In the genomic region with DNA sequence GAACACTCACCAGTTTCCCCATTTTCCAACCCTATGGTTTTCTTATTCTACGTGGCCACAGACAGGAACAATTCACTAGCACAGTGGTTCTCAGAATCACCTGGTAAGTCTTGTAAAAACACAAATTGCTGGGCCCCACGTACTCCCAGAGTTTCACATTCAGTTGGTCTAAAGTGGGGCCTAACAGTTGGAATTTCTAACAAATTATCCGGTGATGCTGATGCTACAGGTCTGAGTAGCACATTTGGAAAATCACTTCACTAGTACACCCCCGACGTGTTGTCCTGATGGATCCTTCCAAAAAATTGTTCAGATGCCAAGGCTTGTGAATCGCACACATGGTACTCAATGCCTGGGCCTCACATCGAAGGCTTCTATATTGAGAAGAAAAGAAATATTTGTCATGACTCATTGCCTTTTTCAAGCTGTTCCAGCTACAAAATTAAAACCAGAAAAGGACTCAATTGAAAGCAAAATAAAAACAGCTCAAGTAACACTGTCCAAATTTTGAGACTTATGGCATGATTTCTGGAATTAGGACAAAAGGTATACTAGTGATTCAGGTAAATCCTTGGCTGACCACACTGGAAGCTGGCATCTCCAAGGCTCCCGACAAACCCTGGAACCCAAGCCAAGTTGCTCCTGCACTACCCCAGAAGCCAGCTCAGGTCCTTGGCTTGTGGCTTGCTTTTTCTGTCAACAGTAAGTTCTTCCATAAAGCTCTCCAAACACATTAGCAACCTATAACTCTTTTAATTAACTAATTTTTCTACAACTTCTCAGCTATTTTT, we compare ENCODE assay signal across 8 cellular contexts. TPM values are rescaled to one million over a fixed set of nuclear protein-coding genes. Genes with fewer than 3 reads are reported as not detected.
DNase-seq lines count a peak whose midpoint lies in the region; ATAC-seq and TF ChIP-seq lines count a peak whose summit lies in the region.

No MANE protein-coding gene starts in this region.

- TF ChIP-seq CTCF in BJ (IDR thresholded peaks at IDR 0.05; ENCODE audit: insufficient read depth, low read depth, low read length) (no peak), breast epithelium (IDR thresholded peaks at IDR 0.05) (no peak)

- H3K36me3 ChIP-seq in BJ (ENCODE audit: control insufficient read depth, insufficient read depth, low read length) = no peaks in the 10 kb centered on the region
- H3K36me3 ChIP-seq in breast epithelium = no peaks in the 10 kb centered on the region

- H3K9me3 ChIP-seq in breast epithelium = no peaks in the 10 kb centered on the region

- CTCF ChIA-PET in BJ (lab: Yijun Ruan, JAX) = interaction anchor here (0.5 kb wide), 1 partner anchor 92 kb away, joined by 3 read pairs; no protein-coding TSS in a partner anchor

- H3K4me3 ChIP-seq in BJ (ENCODE audit: low read depth, low read length) (peak overlapping the region; percentile 16), breast epithelium (peak overlapping the region in 1 of 3 donors; percentile 26)

- POLR2A ChIA-PET in BJ (lab: Charles Lee) = interaction anchor here (0.6 to 0.8 kb wide), 3 partner anchors 14 to 33 kb away, joined by 3 to 4 read pairs (median 4); no protein-coding TSS in a partner anchor

- TF ChIP-seq POLR2A in breast epithelium (IDR thresholded peaks at IDR 0.05) = no peak

- DNase-seq in BJ (ENCODE audit: low read depth) = peak; percentile 90
- peak; percentile 9 for DNase-seq in KG1 (lab: John Stamatoyannopoulos, UW)
- no peak for DNase-seq in breast epithelium (ENCODE audit: low spot score in 2 of 2)
- DNase-seq in myocyte (ENCODE audit: low read depth) = peak; percentile 88
- DNase-seq in ecto neural progenitor cell (ENCODE audit: low spot score) = no peak

- intact Hi-C loops in breast epithelium (cut with DNase I; ENCODE audit: low total_unique reads) = no loop called here

- no peaks in the 10 kb centered on the region for H3K4me1 ChIP-seq in breast epithelium

- ATAC-seq in HG03442 (IDR thresholded peaks at IDR 0.05; ENCODE audit: unreplicated experiment) (no peak), HG03520 (IDR thresholded peaks at IDR 0.05; ENCODE audit: unreplicated experiment) (no peak), GM18498 (IDR thresholded peaks at IDR 0.05; ENCODE audit: unreplicated experiment) (no peak)

- peak overlapping the region; percentile 77 to 95 for H3K27ac ChIP-seq in breast epithelium

- H3K27me3 ChIP-seq in BJ (ENCODE audit: control insufficient read depth, insufficient read depth, low read length) (no peaks in the 10 kb centered on the region), breast epithelium (no peaks in the 10 kb centered on the region)

RNA-seq across cellular contexts. Expression of gene VIM, which starts 12.9 kb away (rescaled TPM):
- 3,965 and 5,431 TPM in 2 replicates for polyA plus RNA-seq in BJ (2011; rRNA removed)
- polyA minus RNA-seq in BJ (2011; rRNA and poly(A)+ RNA removed) = 2,786 and 3,002 TPM in 2 replicates
- 1,000 to 10,000 TPM; 1,431 to 8,681 (median 2,067) TPM for total RNA-seq in breast epithelium
- total RNA-seq in myocyte = 1,826 and 1,896 TPM in 2 replicates
- polyA plus RNA-seq in myocyte (2012) = 2,428 TPM

RNA-seq across cellular contexts. Expression of gene TRDMT1, which starts 13.7 kb away (rescaled TPM):
- 2.4 and 4.2 TPM in 2 replicates for polyA plus RNA-seq in BJ (2011; rRNA removed)
- polyA minus RNA-seq in BJ (2011; rRNA and poly(A)+ RNA removed) = 3.0 and 4.0 TPM in 2 replicates
- total RNA-seq in breast epithelium (10 to 100 TPM in 2 of 3 donors, 1 to 10 TPM in 1; 5.8 to 18.6 (median 13.4) TPM), myocyte (2.6 and 5.4 TPM in 2 replicates)
- polyA plus RNA-seq in myocyte (2012) = 2.1 TPM

Comparison
In these comparisons a context has a peak if more than half of its experiments do, and no peak if none do; other contexts are left out.
1. DNase-seq: peak in BJ (single experiment), KG1 (single experiment) and myocyte (single experiment); none in breast epithelium (0 of 2) and ecto neural progenitor cell (single experiment).